ENCODE assay signal across 1 cellular context in genomic region chr6:52752310-52752709, GRCh38.
TF ChIP-seq lines count a peak whose summit lies in the region.

No MANE protein-coding gene starts in this region.

TF ChIP-seq in HepG2, 621 proteins besides CTCF, POLR2A, EP300 and RAD21 (continued from another document):
- TF ChIP-seq ZNF800 (CRISPR knock-in tag; IDR thresholded peaks at IDR 0.05): no peak
- TF ChIP-seq ASH2L (IDR thresholded peaks at IDR 0.05; ENCODE audit: insufficient read length, low read depth, low read length): no peak
- peak; percentile 27; the same call in 1 of the 2 replicates for TF ChIP-seq CEBPB (IDR thresholded peaks at IDR 0.05; ENCODE audit: borderline replicate concordance, low read depth, low read length)
- no peak for TF ChIP-seq ZNF607 (CRISPR knock-in tag; IDR thresholded peaks at IDR 0.05; ENCODE audit: borderline replicate concordance)
- TF ChIP-seq ELF4 (CRISPR knock-in tag; IDR thresholded peaks at IDR 0.05; ENCODE audit: borderline replicate concordance): no peak
- TF ChIP-seq ZNF644 (CRISPR knock-in tag; IDR thresholded peaks at IDR 0.05; ENCODE audit: low read depth): peak; percentile 97
- no peak for TF ChIP-seq RXRB (CRISPR knock-in tag; IDR thresholded peaks at IDR 0.05; ENCODE audit: borderline replicate concordance)
- peak; percentile 57; the same call in 1 of the 2 replicates for TF ChIP-seq HNF4G (IDR thresholded peaks at IDR 0.05; ENCODE audit: borderline replicate concordance, low read depth, low read length)
- TF ChIP-seq HNF4G (CRISPR knock-in tag; IDR thresholded peaks at IDR 0.05; ENCODE audit: borderline replicate concordance, low read depth): no peak
- no peak for TF ChIP-seq ZNF615 (CRISPR knock-in tag; IDR thresholded peaks at IDR 0.05; ENCODE audit: borderline replicate concordance)
- TF ChIP-seq PATZ1 (CRISPR knock-in tag; IDR thresholded peaks at IDR 0.05): no peak
- no peak for TF ChIP-seq ATF7 (IDR thresholded peaks at IDR 0.05)
- TF ChIP-seq ATF7 (CRISPR knock-in tag; IDR thresholded peaks at IDR 0.05): no peak
